Comparison of ENCODE assay signal across 27 cellular contexts in the genomic region with DNA sequence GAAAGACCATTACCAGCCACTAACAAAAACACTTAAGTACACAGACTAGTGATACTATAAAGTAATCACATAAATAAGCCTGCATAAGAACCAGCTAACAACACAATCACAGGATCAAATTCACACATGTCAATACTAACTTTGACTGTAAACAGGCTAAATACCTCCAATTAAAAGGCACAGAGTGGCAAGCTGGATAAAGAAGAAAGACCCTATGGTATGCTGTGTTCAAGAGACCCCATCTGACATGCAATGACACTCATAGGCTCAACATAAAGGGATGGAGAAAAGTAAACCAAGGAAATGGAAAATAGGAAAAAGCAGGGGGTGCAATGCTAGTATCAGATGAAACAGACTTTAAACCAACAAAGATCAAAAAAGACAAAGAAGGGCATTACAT.
DNase-seq lines count a peak whose midpoint lies in the region; ATAC-seq and TF ChIP-seq lines count a peak whose summit lies in the region.
"Had no signal": no experiment of that assay in that cellular context is flagged by ENCODE, and none has a peak within 500 bp of the region (broad histone marks: within the 10 kb centered on the region; RNA-seq: fewer than 3 reads in every experiment).

No MANE protein-coding gene starts in this region.

- DNase-seq in psoas muscle = no peak
- DNase-seq: 8988T; ACHN; AML-193; BE2C; C1 segment of cervical spinal cord; Caco-2; Calu3; CD4-positive, alpha-beta memory T cell; CD4-positive, alpha-beta T cell; CD4-positive, CD25-positive, alpha-beta regulatory T cell; CD8-positive, alpha-beta memory T cell; CD8-positive, alpha-beta T cell; COR-L47; DMS 273 treated with DMSO at 0.1 percent for 48 hours; DMS153; DMS53; DMS79; DMS79 treated with DMSO at 0.1 percent for 48 hours; DND-41; EL had no signal

- intact Hi-C loops in psoas muscle (cut with DNase I) = no loop called here

- H3K9me3 ChIP-seq in HEK293 (ENCODE audit: control insufficient read depth, insufficient read depth, low read depth, low read length) (0 out of 2 replicates have a peak, but pooled peaks cover 2% of the 10 kb centered on the region), psoas muscle (peaks cover 12% of the 10 kb centered on the region)
- H3K9me3 ChIP-seq: A549 had no signal

- no peak overlapping the region for H3K27ac ChIP-seq in HEK293 (ENCODE audit: extremely low read depth, low read depth, low read length)
- H3K27ac ChIP-seq in psoas muscle = no peak overlapping the region
- H3K27ac ChIP-seq: 22Rv1; A549; BLaER1; BLaER1 treated with 17β-estradiol and CSF1 and Interleukin-3, amounts not matched to agents 10 nM and 100 nM; C4-2B had no signal

- no peak overlapping the region for H3K4me3 ChIP-seq in HEK293 (ENCODE audit: low read depth, low read length)
- H3K4me3 ChIP-seq in psoas muscle = no peak overlapping the region
- H3K4me3 ChIP-seq: A549; BLaER1; BLaER1 treated with 17β-estradiol and CSF1 and Interleukin-3, amounts not matched to agents 10 nM and 100 nM had no signal

- POLR2A ChIA-PET in HEK293 (lab: Yijun Ruan, JAX) = no interaction called here

- H3K36me3 ChIP-seq in HEK293 (ENCODE audit: control insufficient read depth in 2 of 2, insufficient read depth in 1 of 2, low read length in 2 of 2) (no peaks in the 10 kb centered on the region), psoas muscle (ENCODE audit: insufficient read depth in 1 of 2, low read depth in 1 of 2) (no peaks in the 10 kb centered on the region)
- H3K36me3 ChIP-seq: BE2C; BLaER1; BLaER1 treated with 17β-estradiol and CSF1 and Interleukin-3, amounts not matched to agents 10 nM and 100 nM had no signal

- no peak for TF ChIP-seq CTCF in HEK293 (tag by site-specific recombination; IDR thresholded peaks at IDR 0.05)
- no peak for TF ChIP-seq CTCF in psoas muscle (IDR thresholded peaks at IDR 0.05)

- CTCF ChIA-PET in HEK293 (lab: Yijun Ruan, JAX) = no interaction called here

- H3K4me1 ChIP-seq in HEK293 (ENCODE audit: control insufficient read depth, insufficient read depth, low read length) (no peaks in the 10 kb centered on the region), psoas muscle (no peaks in the 10 kb centered on the region)
- H3K4me1 ChIP-seq: A549; BE2C; BLaER1; BLaER1 treated with 17β-estradiol and CSF1 and Interleukin-3, amounts not matched to agents 10 nM and 100 nM; Caco-2 had no signal

- H3K27me3 ChIP-seq in psoas muscle (ENCODE audit: insufficient read depth in 3 of 3, low read length in 2 of 3) = no peaks in the 10 kb centered on the region
- H3K27me3 ChIP-seq: BE2C; BLaER1; BLaER1 treated with 17β-estradiol and CSF1 and Interleukin-3, amounts not matched to agents 10 nM and 100 nM had no signal

- ATAC-seq in psoas muscle = no peak
- ATAC-seq: A549; CD8-positive, alpha-beta T cell had no signal

TF ChIP-seq in HEK293, 187 proteins besides CTCF, POLR2A, EP300 and RAD21:
- TF ChIP-seq TRIM28 (IDR thresholded peaks at IDR 0.05; ENCODE audit: borderline replicate concordance, low read length) (peak; percentile 93), ZNF16 (tag by site-specific recombination; IDR thresholded peaks at IDR 0.05; ENCODE audit: low read depth) (no peak), ZNF529 (tag by site-specific recombination; IDR thresholded peaks at IDR 0.05; ENCODE audit: insufficient replicate concordance) (peak; percentile 64), ZBTB7A (tag by site-specific recombination; IDR thresholded peaks at IDR 0.05; ENCODE audit: low read depth) (no peak), SETDB1 (IDR thresholded peaks at IDR 0.05; ENCODE audit: insufficient read length, low read length) (peak; percentile 93)
